In the genomic region with DNA sequence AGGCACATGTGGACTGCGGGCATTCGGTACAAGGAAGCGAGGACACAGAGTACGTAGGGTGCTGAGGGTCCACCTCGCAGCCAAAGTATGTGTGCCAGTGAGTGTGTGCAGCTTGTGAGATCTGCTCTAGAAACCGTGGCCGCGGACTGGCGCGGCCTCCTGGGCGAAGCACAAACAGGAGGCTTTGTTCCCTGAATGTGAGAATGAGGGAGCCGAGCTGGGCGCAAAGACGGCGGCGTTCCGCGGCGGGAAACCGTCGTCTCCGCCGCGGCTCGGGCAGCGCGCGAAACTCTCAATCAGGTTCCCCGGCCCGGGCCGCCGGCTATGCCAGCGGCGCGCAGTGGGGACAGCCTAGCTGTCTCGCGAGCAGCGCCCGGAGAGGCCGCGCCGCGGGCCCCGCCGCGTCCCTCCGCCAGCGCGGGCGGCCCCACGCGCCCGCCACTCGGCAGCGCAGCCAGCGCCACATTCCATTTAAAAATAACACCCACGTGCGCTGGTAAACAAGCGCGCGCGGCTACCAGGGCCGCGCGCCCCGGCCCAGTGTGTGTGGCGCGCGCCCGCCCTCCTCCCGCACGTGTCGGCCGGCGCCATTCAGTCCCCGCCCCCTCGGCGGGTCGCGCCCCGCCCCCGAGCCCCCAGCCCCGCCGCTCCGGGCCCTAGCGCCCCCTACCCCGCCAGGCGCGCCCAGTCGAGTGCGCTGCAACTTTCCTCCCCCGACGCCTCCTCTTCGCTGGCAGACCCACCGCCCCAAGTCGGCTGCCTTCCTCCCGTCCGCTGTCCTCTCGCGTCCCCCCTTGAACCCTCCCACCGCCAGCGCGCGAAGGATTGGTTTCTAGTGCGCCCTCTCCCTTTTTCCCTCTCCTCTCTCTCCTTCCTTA, we compare ENCODE assay signal across 8 cellular contexts. TPM values are rescaled to one million over a fixed set of nuclear protein-coding genes. Genes with fewer than 3 reads are reported as not detected.
DNase-seq lines count a peak whose midpoint lies in the region; ATAC-seq and TF ChIP-seq lines count a peak whose summit lies in the region.

No MANE protein-coding gene starts in this region.

- intact Hi-C loops in MCF 10A (cut with micrococcal nuclease): loop anchor here (2.0 kb wide), 1 partner anchor 277 kb away; no protein-coding TSS in a partner anchor

- peak; percentile 28 to 54 for DNase-seq in NCI-H2081 (lab: John Stamatoyannopoulos, UW)
- DNase-seq in NCI-H2081 treated with DMSO at 0.1 percent for 48 hours (lab: John Stamatoyannopoulos, UW): no peak
- DNase-seq in NCI-H2029 treated with DMSO at 0.1 percent for 48 hours (lab: John Stamatoyannopoulos, UW): peak; percentile 49
- DNase-seq in WERI-Rb-1: peak; percentile 70
- peak; percentile 58 for DNase-seq in MCF 10A (ENCODE audit: unreplicated experiment)
- peak; percentile 86 for DNase-seq in iPS-NIHi11 (ENCODE audit: low spot score)

- CTCF ChIA-PET in MCF 10A (lab: Yijun Ruan, JAX): interaction anchor here (0.5 to 4.4 kb wide), 8 partner anchors 16 to 515 kb away, joined by 3 to 25 read pairs (median 4); no protein-coding TSS in a partner anchor

- peak overlapping the region; percentile 90 for H3K4me3 Mint-ChIP-seq in MCF 10A (ENCODE audit: unreplicated experiment)

- BruUV-seq in MCF 10A (replicated peaks; lab: Mats Ljungman, UMichigan): no TSS peak

- H3K4me1 ChIP-seq in skeletal muscle tissue (ENCODE audit: control insufficient read depth in 3 of 3, insufficient read depth in 3 of 3, low read length in 3 of 3): peaks cover 38 to 49% (median 41%) of the 10 kb centered on the region in 3 donors

- H3K36me3 ChIP-seq in WERI-Rb-1 (no peaks in the 10 kb centered on the region), skeletal muscle tissue (ENCODE audit: control insufficient read depth in 3 of 3, insufficient read depth in 3 of 3, low read length in 3 of 3) (peaks cover 0 to 5% (median 3%) of the 10 kb centered on the region in 3 donors)

- peak overlapping the region; percentile 98 for H3K27ac ChIP-seq in WERI-Rb-1
- H3K27ac ChIP-seq in skeletal muscle tissue (ENCODE audit: low read depth, low read length): peak overlapping the region; percentile 100

- peak overlapping the region; percentile 91 for H3K27ac Mint-ChIP-seq in MCF 10A (ENCODE audit: low read depth, unreplicated experiment)

- TF ChIP-seq CTCF in WERI-Rb-1 (IDR thresholded peaks at IDR 0.05; ENCODE audit: low read depth, low read length) (no peak), MCF 10A (IDR thresholded peaks at IDR 0.05; ENCODE audit: unreplicated experiment) (no peak)

- peaks cover 28% of the 10 kb centered on the region for H3K4me1 Mint-ChIP-seq in MCF 10A (ENCODE audit: insufficient read depth, unreplicated experiment)

- no peak for ATAC-seq in GM19455 (IDR thresholded peaks at IDR 0.05; ENCODE audit: unreplicated experiment)

- peaks cover 19% of the 10 kb centered on the region for H3K36me3 Mint-ChIP-seq in MCF 10A (ENCODE audit: insufficient read depth, unreplicated experiment)

- H3K27me3 ChIP-seq in WERI-Rb-1 (ENCODE audit: insufficient read depth, low read depth, severe bottlenecking) (peaks cover 10% of the 10 kb centered on the region), skeletal muscle tissue (ENCODE audit: control insufficient read depth in 3 of 3, insufficient read depth in 3 of 3, low read length in 3 of 3) (no peaks in the 10 kb centered on the region)

- no peaks in the 10 kb centered on the region for H3K9me3 Mint-ChIP-seq in MCF 10A (ENCODE audit: unreplicated experiment)

- H3K9ac ChIP-seq in skeletal muscle tissue (ENCODE audit: low read depth in 1 of 3, low read length in 3 of 3): peak overlapping the region; percentile 88 to 96 (median 95)

- H3K9me3 ChIP-seq in WERI-Rb-1 (ENCODE audit: severe bottlenecking) (no peaks in the 10 kb centered on the region), skeletal muscle tissue (ENCODE audit: control insufficient read depth in 3 of 3, low read length in 3 of 3) (no peaks in the 10 kb centered on the region)

- H3K27me3 Mint-ChIP-seq in MCF 10A (ENCODE audit: insufficient read depth, unreplicated experiment): no peaks in the 10 kb centered on the region

- POLR2A ChIA-PET in MCF 10A (lab: Yijun Ruan, JAX): interaction anchor here (0.6 to 8.5 kb wide), 42 partner anchors 8 to 825 kb away, joined by 3 to 164 read pairs (median 6); a partner anchor contains a TSS

- H3K4me3 ChIP-seq in WERI-Rb-1 (ENCODE audit: low read depth, low read length): peak overlapping the region; percentile 98
- H3K4me3 ChIP-seq in skeletal muscle tissue (ENCODE audit: low read length in 3 of 3): peak overlapping the region; percentile 79 to 86 (median 86)

RNA-seq across cellular contexts. Expression of a gene that starts 3.0 kb away (rescaled TPM):
- total RNA-seq in MCF 10A (2022) (51.9 and 53.0 TPM in 2 replicates), skeletal muscle tissue (30.8 TPM)
